Comparison of ENCODE assay signal across 18 cellular contexts in genomic region chr1:220326578-220326977, GRCh38. TPM values are rescaled to one million over a fixed set of nuclear protein-coding genes. Genes with fewer than 3 reads are reported as not detected.
A peak's percentile ranks its signal among the peaks of the same experiment; 100 is the strongest.
DNase-seq lines count a peak whose midpoint lies in the region; ATAC-seq, FAIRE-seq and TF ChIP-seq lines count a peak whose summit lies in the region.
"Had no signal": no experiment of that assay in that cellular context is flagged by ENCODE, and none has a peak within 500 bp of the region (broad histone marks: within the 10 kb centered on the region; RNA-seq: fewer than 3 reads in every experiment).

No MANE protein-coding gene starts in this region.

- H3K27me3 ChIP-seq in PC-3 (ENCODE audit: low read length), result peaks cover 5% of the 10 kb centered on the region; the same call in 1 of the 2 replicates
- H3K27me3 ChIP-seq: ascending aorta, BLaER1, upper lobe of left lung had no signal

- DNase-seq in H54 (ENCODE audit: insufficient read length, low spot score) (peak; percentile 38), PC-3 (peak; percentile 88), choroid plexus epithelial cell (ENCODE audit: low read depth) (peak; percentile 30), renal cortical epithelial cell (ENCODE audit: low read depth) (peak; percentile 49), SW 1271 (lab: John Stamatoyannopoulos, UW) (no peak), NCI-H1417 (lab: John Stamatoyannopoulos, UW) (no peak)
- DNase-seq in central memory CD4-positive, alpha-beta T cell, result no peak
- DNase-seq: activated CD4-positive, alpha-beta memory T cell treated with anti-CD3 and anti-CD28 coated beads, Interleukin-2, amount 10 ng/mL, durations not matched to agents 7 days and 5 days; effector memory CD4-positive, alpha-beta T cell; left cardiac atrium; NCI-H187 treated with DMSO at 0.1 percent for 48 hours; NCI-H526; SHP77; upper lobe of left lung had no signal

- BruUV-seq in PC-3 (replicated peaks; lab: Mats Ljungman, UMichigan), result no TSS peak

- intact Hi-C loops in PC-3 (cut with micrococcal nuclease), result no loop called here

- H4K20me1 ChIP-seq in PC-3 (ENCODE audit: low read length), result no peaks in the 10 kb centered on the region
- H4K20me1 ChIP-seq: BLaER1 had no signal

- FAIRE-seq in H54 (lab: Jason Lieb, UNC), result peak; percentile 45

- ATAC-seq in PC-3, result peak; percentile 96
- ATAC-seq: activated T-helper 17 cell treated with anti-CD3 and anti-CD28 coated beads, Interleukin-2, amount 50 U/mL, for 72 hours had no signal

- H3K4me3 ChIP-seq in PC-3 (ENCODE audit: low read length), result no peak overlapping the region
- no peak overlapping the region for H3K4me3 ChIP-seq in choroid plexus epithelial cell (ENCODE audit: low read depth, low read length)
- H3K4me3 ChIP-seq: ascending aorta, BLaER1, prostate gland, upper lobe of left lung had no signal

- TF ChIP-seq CTCF in PC-3 (conservative IDR thresholded peaks at IDR 0.05; ENCODE audit: low read depth, low read length) (no peak), choroid plexus epithelial cell (conservative IDR thresholded peaks at IDR 0.05; ENCODE audit: low read depth, low read length) (no peak)

- H3K79me2 ChIP-seq in PC-3 (ENCODE audit: low read length), result no peaks in the 10 kb centered on the region

- peaks cover 13% of the 10 kb centered on the region for H3K4me1 ChIP-seq in PC-3 (ENCODE audit: insufficient read depth, low read length)
- H3K4me1 ChIP-seq: ascending aorta, prostate gland, upper lobe of left lung had no signal

- peak overlapping the region; percentile 43 for H3K4me2 ChIP-seq in PC-3 (ENCODE audit: low read length)
- H3K4me2 ChIP-seq: BLaER1 had no signal

- no peaks in the 10 kb centered on the region for H3F3A ChIP-seq in PC-3 (ENCODE audit: low read length, unreplicated experiment)

- TF ChIP-seq POLR2A in H54 (IDR thresholded peaks at IDR 0.05; ENCODE audit: low read depth, low read length), result no peak

- no peak overlapping the region for H2AFZ ChIP-seq in PC-3 (ENCODE audit: low read length)

- POLR2A ChIA-PET in PC-3 (lab: Charles Lee; ENCODE audit: unreplicated experiment), result no interaction called here

- no peaks in the 10 kb centered on the region for H3K36me3 ChIP-seq in PC-3 (ENCODE audit: low read depth, low read length)
- H3K36me3 ChIP-seq: ascending aorta, BLaER1, prostate gland, upper lobe of left lung had no signal

- CTCF ChIA-PET in PC-3 (lab: Charles Lee), result no interaction called here

- no peaks in the 10 kb centered on the region for H3K9me2 ChIP-seq in PC-3 (replicated peaks; ENCODE audit: low read length)

- no peak overlapping the region for H3K9ac ChIP-seq in PC-3 (ENCODE audit: low read length)
- H3K9ac ChIP-seq: BLaER1 had no signal

- no peaks in the 10 kb centered on the region for H3K9me3 ChIP-seq in PC-3 (ENCODE audit: low read length)
- H3K9me3 ChIP-seq: ascending aorta, BLaER1, prostate gland, upper lobe of left lung had no signal

- peak overlapping the region; percentile 10 for H3K27ac ChIP-seq in PC-3 (ENCODE audit: low read length)
- H3K27ac ChIP-seq: ascending aorta, BLaER1, prostate gland, upper lobe of left lung had no signal

RNA-seq across cellular contexts. Expression of gene RAB3GAP2, which starts 54.3 kb away (rescaled TPM):
- total RNA-seq in PC-3 (2014; rRNA removed) (16.7 and 19.9 TPM in 2 replicates), renal cortical epithelial cell (41.8 and 47.0 TPM in 2 replicates)

Comparison
In these comparisons a context has a peak if more than half of its experiments do, and no peak if none do; other contexts are left out.
1. DNase-seq: peak in H54 (single experiment), PC-3 (single experiment), choroid plexus epithelial cell (single experiment) and renal cortical epithelial cell (single experiment); none in SW 1271 (0 of 2), central memory CD4-positive, alpha-beta T cell (single experiment) and NCI-H1417 (0 of 3).